ENCODE assay signal across 28 cellular contexts in genomic region chr1:225434041-225434440, GRCh38.
"Had no signal": no experiment of that assay in that cellular context is flagged by ENCODE, and none has a peak within 500 bp of the region (broad histone marks: within the 10 kb centered on the region; RNA-seq: fewer than 3 reads in every experiment).

No MANE protein-coding gene starts in this region.

- H3K27ac Mint-ChIP-seq: activated CD8-positive, alpha-beta T cell treated with anti-CD3 and anti-CD28 coated beads, Interleukin-2, amount 10 ng/mL, durations not matched to agents 7 days and 5 days; activated naive CD4-positive, alpha-beta T cell treated with anti-CD3 and anti-CD28 coated beads, Interleukin-2, amount 50 U/mL, for 72 hours; activated naive CD8-positive, alpha-beta T cell treated with anti-CD3 and anti-CD28 coated beads, Interleukin-2, amount 50 U/mL, for 24 hours; activated T-cell treated with anti-CD3 and anti-CD28 coated beads, Interleukin-2, amount 50 U/mL, for 24 hours; brain; T-helper 1 cell treated with Interleukin-12 subunit alpha and Interleukin-12 subunit beta and Interleukin-4 antibody, amounts not matched to agents 30 μg/mL and 1 μg/mL, for 36 hours had no signal

- H3K4me3 Mint-ChIP-seq: activated CD8-positive, alpha-beta T cell treated with anti-CD3 and anti-CD28 coated beads, Interleukin-2, amount 10 ng/mL, durations not matched to agents 7 days and 5 days; activated naive CD8-positive, alpha-beta T cell treated with anti-CD3 and anti-CD28 coated beads, Interleukin-2, amount 50 U/mL, for 24 hours; activated T-cell treated with anti-CD3 and anti-CD28 coated beads, Interleukin-2, amount 50 U/mL, for 24 hours; brain; T-helper 1 cell treated with Interleukin-12 subunit alpha and Interleukin-12 subunit beta and Interleukin-4 antibody, amounts not matched to agents 30 μg/mL and 1 μg/mL, for 36 hours had no signal

- H3K27ac ChIP-seq: cardiac muscle cell, SJSA1 had no signal

- ATAC-seq: activated CD8-positive, alpha-beta T cell treated with anti-CD3 and anti-CD28 coated beads, Interleukin-2, amount 10 ng/mL, durations not matched to agents 7 days and 5 days; activated naive CD4-positive, alpha-beta T cell treated with anti-CD3 and anti-CD28 coated beads, Interleukin-2, amount 50 U/mL, for 72 hours; activated naive CD8-positive, alpha-beta T cell treated with anti-CD3 and anti-CD28 coated beads, Interleukin-2, amount 50 U/mL, for 24 hours; SK-N-SH treated with all-trans-retinoic acid at 6 μM for 48 hours had no signal

- H3K9me3 Mint-ChIP-seq: activated naive CD4-positive, alpha-beta T cell treated with anti-CD3 and anti-CD28 coated beads, Interleukin-2, amount 50 U/mL, for 72 hours; activated naive CD8-positive, alpha-beta T cell treated with anti-CD3 and anti-CD28 coated beads, Interleukin-2, amount 50 U/mL, for 24 hours; activated T-cell treated with anti-CD3 and anti-CD28 coated beads, Interleukin-2, amount 50 U/mL, for 24 hours; brain; T-helper 1 cell treated with Interleukin-12 subunit alpha and Interleukin-12 subunit beta and Interleukin-4 antibody, amounts not matched to agents 30 μg/mL and 1 μg/mL, for 36 hours had no signal

- H3K4me3 ChIP-seq: cardiac muscle cell, SJSA1 had no signal

- H3K9me3 ChIP-seq: SJSA1 had no signal

- H3K27me3 ChIP-seq: cardiac muscle cell, SJSA1 had no signal

- DNase-seq: activated CD4-positive, alpha-beta T cell treated with anti-CD3 and anti-CD28 coated beads for 48 hours; activated CD4-positive, alpha-beta T cell treated with anti-CD3 and anti-CD28 coated beads, Interleukin-2, amount 50 U/mL, for 4 hours; activated CD4-positive, CD25-positive, alpha-beta regulatory T cell treated with anti-CD3 and anti-CD28 coated beads, Interleukin-2, amount 50 U/mL, for 72 hours; activated CD8-positive, alpha-beta T cell treated with anti-CD3 and anti-CD28 coated beads, Interleukin-2, amount 10 ng/mL, durations not matched to agents 7 days and 5 days; activated effector memory CD4-positive, alpha-beta T cell treated with anti-CD3 and anti-CD28 coated beads, Interleukin-2, amount 50 U/mL, for 16 hours; activated naive CD4-positive, alpha-beta T cell treated with Interleukin-2 at 50 U/mL for 16 hours; activated naive CD8-positive, alpha-beta T cell treated with anti-CD3 and anti-CD28 coated beads, Interleukin-2, amount 50 U/mL, for 24 hours; activated T-cell treated with anti-CD3 and anti-CD28 coated beads, Interleukin-2, amount 50 U/mL, for 24 hours; amygdala; Kasumi-1; KBM-7; NCI-H1092 treated with DMSO at 0.1 percent for 48 hours; NCI-H1417 treated with DMSO at 0.1 percent for 48 hours; NCI-H1694; NCI-H2029; NCI-H2107; NCI-H2171 treated with DMSO at 0.1 percent for 48 hours; NCI-H226; NCI-H510A treated with DMSO at 0.1 percent for 48 hours; NCI-H69; NK-92 treated with Interleukin-12 subunit alpha and Interleukin-12 subunit beta, amount 100 ng/mL, for 24 hours; SHP77 had no signal

- H3K36me3 ChIP-seq: cardiac muscle cell, SJSA1 had no signal

- H3K27me3 Mint-ChIP-seq: activated naive CD8-positive, alpha-beta T cell treated with anti-CD3 and anti-CD28 coated beads, Interleukin-2, amount 50 U/mL, for 24 hours; activated T-cell treated with anti-CD3 and anti-CD28 coated beads, Interleukin-2, amount 50 U/mL, for 24 hours; brain had no signal

- H3K36me3 Mint-ChIP-seq: activated naive CD4-positive, alpha-beta T cell treated with anti-CD3 and anti-CD28 coated beads, Interleukin-2, amount 50 U/mL, for 72 hours; brain had no signal
